9 cellular contexts compared by ENCODE assay signal in the genomic region with DNA sequence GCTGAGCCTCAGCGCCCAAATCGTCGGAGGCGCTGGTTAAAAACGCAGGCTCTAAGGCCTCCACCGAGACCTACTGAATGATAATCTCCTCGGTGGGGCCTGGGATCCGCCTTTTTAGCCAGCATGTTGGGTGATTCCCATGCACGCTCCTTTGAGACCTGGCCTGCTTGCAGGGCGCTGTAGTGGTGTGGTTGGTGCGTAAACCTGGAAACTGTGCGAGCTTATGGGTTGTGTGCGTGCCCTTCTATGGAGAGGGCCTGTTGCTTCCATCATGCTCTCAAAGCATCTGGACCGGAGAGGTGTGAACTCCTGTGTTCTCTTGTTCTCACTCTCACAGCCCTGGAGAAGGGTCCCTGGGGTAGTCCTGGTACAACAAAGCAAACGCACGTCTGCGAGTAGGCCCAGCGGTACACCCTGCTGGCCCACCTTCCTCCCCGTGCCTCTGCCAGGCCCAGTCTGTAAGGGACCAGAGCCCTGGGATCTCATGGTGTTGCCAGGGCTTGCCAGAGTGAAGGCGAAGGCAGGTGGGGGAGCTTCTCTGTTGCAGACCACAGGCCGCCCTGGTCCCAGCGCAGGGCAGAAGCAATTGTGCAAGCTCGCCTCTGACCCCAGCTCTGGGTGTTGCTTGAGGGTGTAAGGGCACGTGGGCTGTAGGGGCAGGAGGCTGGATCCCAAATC. TPM values are rescaled to one million over a fixed set of nuclear protein-coding genes. Genes with fewer than 3 reads are reported as not detected.
DNase-seq lines count a peak whose midpoint lies in the region; ATAC-seq and TF ChIP-seq lines count a peak whose summit lies in the region.
"Had no signal": no experiment of that assay in that cellular context is flagged by ENCODE, and none has a peak within 500 bp of the region (broad histone marks: within the 10 kb centered on the region; RNA-seq: fewer than 3 reads in every experiment).

No MANE protein-coding gene starts in this region.

- no peak for TF ChIP-seq CTCF in thyroid gland (IDR thresholded peaks at IDR 0.05)

- H3K9ac ChIP-seq in adipocyte (ENCODE audit: low read length) = peak overlapping the region; percentile 56

- no peak for ATAC-seq in memory B cell (ENCODE audit: low read depth)
- no peak for ATAC-seq in GM18520 (IDR thresholded peaks at IDR 0.05; ENCODE audit: unreplicated experiment)
- no peak for ATAC-seq in GM18873 (IDR thresholded peaks at IDR 0.05; ENCODE audit: low FRiP score, unreplicated experiment)
- no peak for ATAC-seq in GM19324 (IDR thresholded peaks at IDR 0.05; ENCODE audit: low FRiP score, unreplicated experiment)

- peaks cover 45% of the 10 kb centered on the region for H3K27me3 Mint-ChIP-seq in activated CD4-positive, alpha-beta T cell treated with anti-CD3 and anti-CD28 coated beads, Interleukin-2, amount 10 ng/mL, durations not matched to agents 7 days and 5 days
- peaks cover 12% of the 10 kb centered on the region for H3K27me3 Mint-ChIP-seq in memory B cell

- no peaks in the 10 kb centered on the region for H3K9me3 Mint-ChIP-seq in activated CD4-positive, alpha-beta T cell treated with anti-CD3 and anti-CD28 coated beads, Interleukin-2, amount 10 ng/mL, durations not matched to agents 7 days and 5 days
- peaks cover 1% of the 10 kb centered on the region for H3K9me3 Mint-ChIP-seq in memory B cell

- H3K4me1 Mint-ChIP-seq in activated CD4-positive, alpha-beta T cell treated with anti-CD3 and anti-CD28 coated beads, Interleukin-2, amount 10 ng/mL, durations not matched to agents 7 days and 5 days = peaks cover 11% of the 10 kb centered on the region
- H3K4me1 Mint-ChIP-seq in memory B cell = peaks cover 2% of the 10 kb centered on the region

- H3K27me3 ChIP-seq in adipocyte (replicated peaks; ENCODE audit: control insufficient read depth, insufficient read depth, low read length) (peaks cover 31% of the 10 kb centered on the region), thyroid gland (no peaks in the 10 kb centered on the region)

- H3K27ac Mint-ChIP-seq in activated CD4-positive, alpha-beta T cell treated with anti-CD3 and anti-CD28 coated beads, Interleukin-2, amount 10 ng/mL, durations not matched to agents 7 days and 5 days = peak overlapping the region; percentile 55
- H3K27ac Mint-ChIP-seq in memory B cell = no peak overlapping the region

- H3K27ac ChIP-seq in thyroid gland = no peak overlapping the region

- no peaks in the 10 kb centered on the region for H3K9me3 ChIP-seq in adipocyte (ENCODE audit: control insufficient read depth, low read length)
- no peaks in the 10 kb centered on the region for H3K9me3 ChIP-seq in thyroid gland

- no peaks in the 10 kb centered on the region for H3K36me3 ChIP-seq in adipocyte (ENCODE audit: control insufficient read depth, insufficient read depth, low read length, severe bottlenecking)
- no peaks in the 10 kb centered on the region for H3K36me3 ChIP-seq in thyroid gland

- intact Hi-C loops in thyroid gland (cut with DNase I) = no loop called here

- peaks cover 10% of the 10 kb centered on the region for H3K4me1 ChIP-seq in adipocyte (ENCODE audit: control insufficient read depth, insufficient read depth, low read length)
- peaks cover 6 to 31% of the 10 kb centered on the region in 2 donors for H3K4me1 ChIP-seq in thyroid gland

- H3K4me3 ChIP-seq in adipocyte (ENCODE audit: low read length) (peak overlapping the region; percentile 69), thyroid gland (replicated peaks in 1 of 3) (peak overlapping the region in 2 of 3 donors; percentile 23 to 44)

- DNase-seq in activated CD4-positive, alpha-beta T cell treated with anti-CD3 and anti-CD28 coated beads, Interleukin-2, amount 10 ng/mL, durations not matched to agents 7 days and 5 days = no peak
- no peak for DNase-seq in activated CD4-positive, alpha-beta T cell treated with anti-CD3 and anti-CD28 coated beads for 48 hours
- DNase-seq in adipocyte (ENCODE audit: low read depth) (no peak), memory B cell (ENCODE audit: low spot score in 2 of 2) (no peak), thyroid gland (no peak)
- DNase-seq: NCI-H510A had no signal

- CTCF ChIA-PET in activated CD4-positive, alpha-beta T cell treated with anti-CD3 and anti-CD28 coated beads, Interleukin-2, amount 10 ng/mL, durations not matched to agents 7 days and 5 days (lab: Charles Lee) = interaction anchor here (0.7 to 1.7 kb wide), 2 partner anchors 13 to 202 kb away, joined by 3 to 4 read pairs; no protein-coding TSS in a partner anchor

- WGBS in thyroid gland, 2 donors = 80 to 89% methylated on average over 13 of the region's 24 CpGs

- no peaks in the 10 kb centered on the region for H3K36me3 Mint-ChIP-seq in activated CD4-positive, alpha-beta T cell treated with anti-CD3 and anti-CD28 coated beads, Interleukin-2, amount 10 ng/mL, durations not matched to agents 7 days and 5 days (ENCODE audit: low read depth)
- H3K36me3 Mint-ChIP-seq in memory B cell = no peaks in the 10 kb centered on the region

- TF ChIP-seq POLR2A in thyroid gland (IDR thresholded peaks at IDR 0.05) = no peak

- peak overlapping the region; percentile 69 for H3K4me3 Mint-ChIP-seq in activated CD4-positive, alpha-beta T cell treated with anti-CD3 and anti-CD28 coated beads, Interleukin-2, amount 10 ng/mL, durations not matched to agents 7 days and 5 days
- peak overlapping the region; percentile 81 for H3K4me3 Mint-ChIP-seq in memory B cell

- POLR2A ChIA-PET in activated CD4-positive, alpha-beta T cell treated with anti-CD3 and anti-CD28 coated beads, Interleukin-2, amount 10 ng/mL, durations not matched to agents 7 days and 5 days (lab: Charles Lee) = no interaction called here

RNA-seq across cellular contexts. Expression of a gene that starts 0.8 kb away (rescaled TPM):
- total RNA-seq in activated CD4-positive, alpha-beta T cell treated with anti-CD3 and anti-CD28 coated beads, Interleukin-2, amount 10 ng/mL, durations not matched to agents 7 days and 5 days = 1 to 10 TPM; 1.7 to 2.0 TPM
- total RNA-seq in thyroid gland = 10 to 100 TPM in 1 of 4 donors, 1 to 10 TPM in 3; 4.0 to 16.7 (median 7.8) TPM
